In genomic region chr1:214979191-214979590, GRCh38 we compare ENCODE assay signal across 18 cellular contexts.
A peak's percentile ranks its signal among the peaks of the same experiment; 100 is the strongest.
DNase-seq lines count a peak whose midpoint lies in the region; ATAC-seq, FAIRE-seq and TF ChIP-seq lines count a peak whose summit lies in the region.
"Had no signal": no experiment of that assay in that cellular context is flagged by ENCODE, and none has a peak within 500 bp of the region (broad histone marks: within the 10 kb centered on the region; RNA-seq: fewer than 3 reads in every experiment).

No MANE protein-coding gene starts in this region.

- H2AK9ac ChIP-seq in IMR-90 (replicated peaks; ENCODE audit: low read depth, low read length, poor library complexity), result no peak overlapping the region

- H3K4me1 Mint-ChIP-seq in astrocyte (ENCODE audit: low read depth, unreplicated experiment), result peaks cover 12% of the 10 kb centered on the region
- H3K4me1 Mint-ChIP-seq in osteocyte (ENCODE audit: unreplicated experiment), result peaks cover 21% of the 10 kb centered on the region
- H3K4me1 Mint-ChIP-seq: CD4-positive, alpha-beta memory T cell had no signal

- intact Hi-C loops in IMR-90 (cut with micrococcal nuclease), result no loop called here

- 0 out of 2 replicates have a peak overlapping the region, but pooled peaks have one; percentile 37 for H3K4ac ChIP-seq in IMR-90 (ENCODE audit: low read depth, low read length)

- no peak overlapping the region for H3K4me3 ChIP-seq in IMR-90 (ENCODE audit: insufficient read depth, low read depth, low read length)
- no peak overlapping the region for H3K4me3 ChIP-seq in astrocyte (ENCODE audit: insufficient read depth, low read depth, low read length)
- no peak overlapping the region for H3K4me3 ChIP-seq in fibroblast of mammary gland (ENCODE audit: control insufficient read depth, low read depth, low read length)
- H3K4me3 ChIP-seq: GM23338 had no signal

- H3K9ac ChIP-seq in IMR-90 (ENCODE audit: low read depth, low read length), result no peak overlapping the region
- H3K9ac ChIP-seq in astrocyte (ENCODE audit: low read length), result no peak overlapping the region

- H2BK15ac ChIP-seq in IMR-90 (ENCODE audit: low read depth, low read length), result peak overlapping the region; percentile 49; the same call in 2 of the 3 replicates

- H3K4me2 ChIP-seq in IMR-90 (ENCODE audit: low read depth, low read length) (no peak overlapping the region), astrocyte (ENCODE audit: low read length) (no peak overlapping the region)
- H3K4me2 ChIP-seq: GM23338 had no signal

- in situ Hi-C loops in IMR-90 (cut with MboI; ENCODE audit: low sequenced_read_pairs), result no loop called here

- 0 out of 2 replicates have a peak overlapping the region, but pooled peaks have one; percentile 22 for H2BK20ac ChIP-seq in IMR-90 (ENCODE audit: low read depth, low read length)

- H3K79me1 ChIP-seq in IMR-90 (ENCODE audit: low read depth in 1 of 2, low read length in 2 of 2), result no peaks in the 10 kb centered on the region

- H2AFZ ChIP-seq in IMR-90 (replicated peaks; ENCODE audit: low read length, poor library complexity) (no peak overlapping the region), astrocyte (ENCODE audit: low read depth, low read length) (no peak overlapping the region)
- H2AFZ ChIP-seq: GM23338 had no signal

- H3K23ac ChIP-seq in IMR-90 (ENCODE audit: low read depth, low read length), result no peak overlapping the region

- peak; percentile 60 for DNase-seq in IMR-90
- peak; percentile 56 for DNase-seq in astrocyte (ENCODE audit: low read depth)
- DNase-seq in fibroblast of mammary gland (ENCODE audit: low read depth), result peak; percentile 68
- DNase-seq in osteocyte (ENCODE audit: extremely low spot score, unreplicated experiment), result no peak
- DNase-seq: C1 segment of cervical spinal cord; Calu3; CD4-positive, alpha-beta memory T cell; COR-L47; DMS53; DMS79 treated with DMSO at 0.1 percent for 48 hours; GF-D8; H9 had no signal

- H3K27me3 Mint-ChIP-seq in astrocyte (ENCODE audit: low read depth, unreplicated experiment), result peaks cover 3% of the 10 kb centered on the region
- H3K27me3 Mint-ChIP-seq in osteocyte (ENCODE audit: unreplicated experiment), result no peaks in the 10 kb centered on the region

- H3K4me3 Mint-ChIP-seq in astrocyte (ENCODE audit: unreplicated experiment), result no peak overlapping the region
- H3K4me3 Mint-ChIP-seq in osteocyte (ENCODE audit: unreplicated experiment), result no peak overlapping the region
- H3K4me3 Mint-ChIP-seq: CD4-positive, alpha-beta memory T cell; GM23338; H9 had no signal

- no peaks in the 10 kb centered on the region for H3K36me3 ChIP-seq in IMR-90 (ENCODE audit: control insufficient read depth, insufficient read depth, low read length)
- H3K36me3 ChIP-seq in astrocyte (ENCODE audit: insufficient read depth, low read length), result no peaks in the 10 kb centered on the region

- no peak overlapping the region for H2BK5ac ChIP-seq in IMR-90 (ENCODE audit: low read depth, low read length, poor library complexity, severe bottlenecking)

- peak overlapping the region in 1 of 2 experiments; percentile 13; a peak in 2 of 4 replicates for H4K8ac ChIP-seq in IMR-90 (ENCODE audit: low read depth in 2 of 2, low read length in 2 of 2)

- no peaks in the 10 kb centered on the region for H3K9me1 ChIP-seq in IMR-90 (ENCODE audit: insufficient read depth, low read length)

- dilution Hi-C loops in IMR-90 (cut with HindIII; ENCODE audit: low sequenced_read_pairs, unreplicated experiment), result no loop called here

- H3K27me3 ChIP-seq in IMR-90 (ENCODE audit: control insufficient read depth, insufficient read depth, low read length) (no peaks in the 10 kb centered on the region), astrocyte (ENCODE audit: insufficient read depth, low read length) (no peaks in the 10 kb centered on the region)

- no peaks in the 10 kb centered on the region for H3K79me2 ChIP-seq in astrocyte (ENCODE audit: insufficient read depth, low read length)

- no peak for TF ChIP-seq CTCF in IMR-90 (conservative IDR thresholded peaks at IDR 0.05; ENCODE audit: low read depth, low read length)
- no peak for TF ChIP-seq CTCF in astrocyte (IDR thresholded peaks at IDR 0.05; ENCODE audit: insufficient read depth, low read depth, low read length)
- no peak for TF ChIP-seq CTCF in fibroblast of mammary gland (conservative IDR thresholded peaks at IDR 0.05; ENCODE audit: control insufficient read depth, insufficient read depth, low read depth, low read length)
- TF ChIP-seq CTCF in osteocyte (IDR thresholded peaks at IDR 0.05), result no peak

- peak overlapping the region; percentile 47; the same call in 1 of the 2 replicates for H2BK120ac ChIP-seq in IMR-90 (ENCODE audit: low read depth, low read length)

- no peak for TF ChIP-seq POLR2A in IMR-90 (IDR thresholded peaks at IDR 0.05; ENCODE audit: low read depth, low read length)

- no peaks in the 10 kb centered on the region for H4K20me1 ChIP-seq in IMR-90 (ENCODE audit: insufficient read depth, low read length)
- H4K20me1 ChIP-seq in astrocyte (ENCODE audit: insufficient read depth, low read length), result no peaks in the 10 kb centered on the region

- no CpG with 5 or more reads among the region's 1 CpG for WGBS in IMR-90 (ENCODE audit: extremely low coverage in 2 of 2, insufficient read length in 1 of 2), 2 experiments

- H3K27ac ChIP-seq in IMR-90 (ENCODE audit: insufficient read depth, low read length) (no peak overlapping the region; the same call in 1 of the 2 replicates), astrocyte (ENCODE audit: low read depth, low read length) (no peak overlapping the region)

- H4K91ac ChIP-seq in IMR-90 (ENCODE audit: insufficient read depth, low read depth, low read length), result peak overlapping the region; percentile 17; the same call in 1 of the 2 replicates

- no TSS peak for BruUV-seq in IMR-90 (replicated peaks; lab: Mats Ljungman, UMichigan)

- H3K9me3 Mint-ChIP-seq in astrocyte (ENCODE audit: unreplicated experiment), result peaks cover 1% of the 10 kb centered on the region
- H3K9me3 Mint-ChIP-seq in osteocyte (ENCODE audit: unreplicated experiment), result peaks cover 5% of the 10 kb centered on the region

- no peaks in the 10 kb centered on the region for H3K9me3 ChIP-seq in IMR-90 (ENCODE audit: control insufficient read depth, insufficient read depth, low read length)
- H3K9me3 ChIP-seq in astrocyte (ENCODE audit: insufficient read depth, low read depth, low read length), result no peaks in the 10 kb centered on the region

- no peak for TF ChIP-seq RAD21 in IMR-90 (IDR thresholded peaks at IDR 0.05; ENCODE audit: low read length)

- POLR2A ChIA-PET in IMR-90 (lab: Charles Lee; ENCODE audit: unreplicated experiment), result no interaction called here

- no peak overlapping the region for H3K56ac ChIP-seq in IMR-90 (ENCODE audit: extremely low read depth, insufficient read depth, low read length)

- H3K27ac Mint-ChIP-seq in astrocyte (ENCODE audit: unreplicated experiment) (no peak overlapping the region), osteocyte (ENCODE audit: unreplicated experiment) (no peak overlapping the region)
- H3K27ac Mint-ChIP-seq: CD4-positive, alpha-beta memory T cell; GM23338; H9 had no signal

- peak overlapping the region; percentile 20; the same call in 1 of the 2 replicates for H3K14ac ChIP-seq in IMR-90 (replicated peaks; ENCODE audit: low read depth, low read length)

- H3K4me1 ChIP-seq in IMR-90 (ENCODE audit: control insufficient read depth, insufficient read depth, low read length), result peaks cover 4% of the 10 kb centered on the region; the same call in 1 of the 2 replicates
- H3K4me1 ChIP-seq in astrocyte (ENCODE audit: insufficient read depth, low read length), result peaks cover 16% of the 10 kb centered on the region

- H3K36me3 Mint-ChIP-seq in astrocyte (ENCODE audit: low read depth, unreplicated experiment), result no peaks in the 10 kb centered on the region
- H3K36me3 Mint-ChIP-seq in osteocyte (ENCODE audit: unreplicated experiment), result peaks cover 2% of the 10 kb centered on the region

- H4K5ac ChIP-seq in IMR-90 (ENCODE audit: low read depth, low read length), result peak overlapping the region; percentile 57; the same call in 1 of the 2 replicates

- ATAC-seq in IMR-90 (ENCODE audit: low read depth) (no peak), GM19455 (IDR thresholded peaks at IDR 0.05; ENCODE audit: unreplicated experiment) (no peak), GM21515 (IDR thresholded peaks at IDR 0.05; ENCODE audit: unreplicated experiment) (no peak)
- ATAC-seq: GM23338, HCT116 had no signal

- CTCF ChIA-PET in IMR-90 (lab: Yijun Ruan, JAX), result no interaction called here

- peak overlapping the region; percentile 74; the same call in 1 of the 2 replicates for H3K18ac ChIP-seq in IMR-90 (ENCODE audit: low read depth, low read length)

- FAIRE-seq in astrocyte (lab: Jason Lieb, UNC), result peak; percentile 55
- FAIRE-seq: GM12891, GM18507 had no signal

- H2AK5ac ChIP-seq in IMR-90 (ENCODE audit: low read depth, low read length), result no peak overlapping the region

TF ChIP-seq in IMR-90, 13 proteins besides CTCF, POLR2A, EP300 and RAD21 (continues in another document):
- TF ChIP-seq MAZ (IDR thresholded peaks at IDR 0.05; ENCODE audit: borderline replicate concordance, low read depth, low read length) (no peak), USF2 (IDR thresholded peaks at IDR 0.05; ENCODE audit: low read depth, low read length) (no peak), MAFK (IDR thresholded peaks at IDR 0.05; ENCODE audit: low read depth, low read length) (no peak), CEBPB (IDR thresholded peaks at IDR 0.05; ENCODE audit: low read depth, low read length) (no peak), RCOR1 (IDR thresholded peaks at IDR 0.05; ENCODE audit: insufficient replicate concordance, low read length) (no peak), FOS (IDR thresholded peaks at IDR 0.05; ENCODE audit: low read depth, low read length) (no peak), NFE2L2 (IDR thresholded peaks at IDR 0.05; ENCODE audit: low read depth, low read length) (no peak), SMC3 (IDR thresholded peaks at IDR 0.05; ENCODE audit: low read depth, low read length) (no peak)
- TF ChIP-seq, protein P1, sequence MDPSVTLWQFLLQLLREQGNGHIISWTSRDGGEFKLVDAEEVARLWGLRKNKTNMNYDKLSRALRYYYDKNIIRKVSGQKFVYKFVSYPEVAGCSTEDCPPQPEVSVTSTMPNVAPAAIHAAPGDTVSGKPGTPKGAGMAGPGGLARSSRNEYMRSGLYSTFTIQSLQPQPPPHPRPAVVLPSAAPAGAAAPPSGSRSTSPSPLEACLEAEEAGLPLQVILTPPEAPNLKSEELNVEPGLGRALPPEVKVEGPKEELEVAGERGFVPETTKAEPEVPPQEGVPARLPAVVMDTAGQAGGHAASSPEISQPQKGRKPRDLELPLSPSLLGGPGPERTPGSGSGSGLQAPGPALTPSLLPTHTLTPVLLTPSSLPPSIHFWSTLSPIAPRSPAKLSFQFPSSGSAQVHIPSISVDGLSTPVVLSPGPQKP (IDR thresholded peaks at IDR 0.05; ENCODE audit: borderline replicate concordance, low read depth, low read length), result no peak
